In genomic region chr1:17216078-17216477, GRCh38 we compare ENCODE assay signal across 1 cellular context.
TF ChIP-seq lines count a peak whose summit lies in the region.

No MANE protein-coding gene starts in this region.

TF ChIP-seq in HEK293, 187 proteins besides CTCF, POLR2A, EP300 and RAD21 (continued from another document):
- TF ChIP-seq ZNF280D (tag by site-specific recombination; IDR thresholded peaks at IDR 0.05), result no peak
- no peak for TF ChIP-seq ZFP37 (tag by site-specific recombination; IDR thresholded peaks at IDR 0.05)
- TF ChIP-seq TSHZ1 (tag by site-specific recombination; IDR thresholded peaks at IDR 0.05; ENCODE audit: borderline replicate concordance), result no peak
- no peak for TF ChIP-seq ZNF19 (tag by site-specific recombination; IDR thresholded peaks at IDR 0.05; ENCODE audit: low read depth)
- TF ChIP-seq PRDM6 (tag by site-specific recombination; IDR thresholded peaks at IDR 0.05), result no peak
- no peak for TF ChIP-seq ZNF48 (tag by site-specific recombination; IDR thresholded peaks at IDR 0.05)
- TF ChIP-seq ZNF302 (tag by site-specific recombination; IDR thresholded peaks at IDR 0.05; ENCODE audit: low read depth), result no peak
- 0 out of 2 replicates have a peak, but pooled peaks have one; percentile 14 for TF ChIP-seq SCRT1 (tag by site-specific recombination; IDR thresholded peaks at IDR 0.05; ENCODE audit: borderline replicate concordance)
- TF ChIP-seq GLIS2 (tag by site-specific recombination; IDR thresholded peaks at IDR 0.05), result no peak
- no peak for TF ChIP-seq ZNF558 (tag by site-specific recombination; IDR thresholded peaks at IDR 0.05)
- peak; percentile 92 for TF ChIP-seq MYNN (tag by site-specific recombination; IDR thresholded peaks at IDR 0.05; ENCODE audit: borderline replicate concordance)
- TF ChIP-seq ZNF521 (tag by site-specific recombination; IDR thresholded peaks at IDR 0.05), result no peak
- TF ChIP-seq ZNF560 (tag by site-specific recombination; IDR thresholded peaks at IDR 0.05; ENCODE audit: borderline replicate concordance), result no peak
- no peak for TF ChIP-seq ZNF391 (tag by site-specific recombination; IDR thresholded peaks at IDR 0.05; ENCODE audit: borderline replicate concordance, low read depth)
- no peak for TF ChIP-seq ZNF169 (tag by site-specific recombination; IDR thresholded peaks at IDR 0.05)
- no peak for TF ChIP-seq ZNF138 (tag by site-specific recombination; IDR thresholded peaks at IDR 0.05; ENCODE audit: borderline replicate concordance)
